12 cellular contexts compared by ENCODE assay signal in genomic region chr12:5768171-5768879, GRCh38.
"Had no signal": no experiment of that assay in that cellular context is flagged by ENCODE, and none has a peak within 500 bp of the region (broad histone marks: within the 10 kb centered on the region; RNA-seq: fewer than 3 reads in every experiment).

No MANE protein-coding gene starts in this region.

- H3K36me3 ChIP-seq: adrenal gland, prostate gland, sigmoid colon had no signal

- H3K27me3 ChIP-seq: adrenal gland, dorsolateral prefrontal cortex, sigmoid colon had no signal

- H3K4me1 ChIP-seq: adrenal gland, prostate gland, sigmoid colon had no signal

- DNase-seq: activated CD4-positive, CD25-positive, alpha-beta regulatory T cell; activated naive CD4-positive, alpha-beta T cell treated with anti-CD3 and anti-CD28 coated beads, Interleukin-2, amount 50 U/mL, for 16 hours; dorsolateral prefrontal cortex; glutamatergic neuron; sigmoid colon; stimulated activated CD4-positive, alpha-beta T cell treated with anti-CD3 and anti-CD28 coated beads, Interleukin-2, amount 100 ng/mL, for 24 hours; stimulated activated naive B cell treated with anti-CD40 and anti-IgM and Interleukin-4, amounts not matched to agents 10 μg/mL and 1 μg/mL and 100 μg/mL, for 72 hours; substantia nigra had no signal

- H3K4me3 ChIP-seq: adrenal gland, dorsolateral prefrontal cortex, prostate gland, sigmoid colon had no signal

- H3K27ac ChIP-seq: adrenal gland, dorsolateral prefrontal cortex, prostate gland, sigmoid colon had no signal

- ATAC-seq: esophagus mucosa; SK-N-SH treated with all-trans-retinoic acid at 6 μM for 48 hours; stimulated activated naive B cell treated with anti-CD40 and anti-IgM and Interleukin-4, amounts not matched to agents 10 μg/mL and 1 μg/mL and 100 μg/mL, for 72 hours had no signal

- H3K9me3 ChIP-seq: adrenal gland, prostate gland, sigmoid colon had no signal
